In the genomic region with DNA sequence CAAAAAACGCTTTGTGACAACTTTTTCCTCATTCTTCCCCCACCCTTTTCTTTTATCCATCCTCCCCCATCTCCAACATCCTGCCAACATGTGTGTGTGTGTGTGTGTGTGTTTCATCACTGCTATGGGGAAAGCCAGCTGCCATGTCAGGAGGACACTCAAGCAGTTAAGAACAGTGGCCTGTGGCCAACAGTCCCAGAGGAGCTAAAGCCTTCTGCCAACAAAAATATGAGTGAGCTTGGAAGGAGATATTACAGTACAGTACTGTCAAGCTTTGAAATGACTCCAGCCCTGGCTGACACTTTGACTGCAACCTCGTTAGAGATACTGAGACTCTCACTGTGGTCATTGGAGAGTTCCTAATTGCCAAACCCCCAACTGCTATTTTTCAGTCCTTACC, we compare ENCODE assay signal across 14 cellular contexts. TPM values are rescaled to one million over a fixed set of nuclear protein-coding genes. Genes with fewer than 3 reads are reported as not detected.
DNase-seq lines count a peak whose midpoint lies in the region; ATAC-seq, FAIRE-seq and TF ChIP-seq lines count a peak whose summit lies in the region.
"Had no signal": no experiment of that assay in that cellular context is flagged by ENCODE, and none has a peak within 500 bp of the region (broad histone marks: within the 10 kb centered on the region; RNA-seq: fewer than 3 reads in every experiment).

No MANE protein-coding gene starts in this region.

- H3K9me3 ChIP-seq in right cardiac atrium (ENCODE audit: control insufficient read depth, low read length), result no peaks in the 10 kb centered on the region
- H3K9me3 ChIP-seq in hepatocyte (ENCODE audit: low read depth), result no peaks in the 10 kb centered on the region
- H3K9me3 ChIP-seq: pancreas had no signal

- peak; percentile 19 to 50 for ATAC-seq in right cardiac atrium
- ATAC-seq: pancreas had no signal

- 32% methylated on average over 2 of the region's 2 CpGs for WGBS in right cardiac atrium
- 79% methylated on average over 2 of the region's 2 CpGs for WGBS in hepatocyte (ENCODE audit: low lambda C conversion rate, missing lambda C conversion rate)

- H4K20me1 ChIP-seq in hepatocyte (ENCODE audit: insufficient read depth, poor library complexity, severe bottlenecking), result no peaks in the 10 kb centered on the region

- H3K4me3 ChIP-seq in LNCaP clone FGC (ENCODE audit: low read depth, low read length), result no peak overlapping the region
- H3K4me3 ChIP-seq in right cardiac atrium (ENCODE audit: low read length), result no peak overlapping the region
- H3K4me3 ChIP-seq in hepatocyte, result no peak overlapping the region
- H3K4me3 ChIP-seq: cardiac muscle cell, pancreas had no signal

- H3K27me3 ChIP-seq in right cardiac atrium (ENCODE audit: control insufficient read depth, insufficient read depth) (no peaks in the 10 kb centered on the region), hepatocyte (no peaks in the 10 kb centered on the region)
- H3K27me3 ChIP-seq: cardiac muscle cell, pancreas had no signal

- no peaks in the 10 kb centered on the region for H3K79me2 ChIP-seq in hepatocyte

- FAIRE-seq in GM19239 (lab: Jason Lieb, UNC), result no peak
- FAIRE-seq: GM12892, pancreas had no signal

- intact Hi-C loops in right cardiac atrium (cut with DNase I), result no loop called here

- in situ Hi-C loops in KBM-7 (cut with MboI; ENCODE audit: low pct_unique_long_range_greater_than_20kb, low sequenced_read_pairs), result no loop called here

- DNase-seq in DMS 273 (lab: John Stamatoyannopoulos, UW; ENCODE audit: unreplicated experiment), result peak; percentile 81
- peak; percentile 46 for DNase-seq in LNCaP clone FGC (ENCODE audit: low read depth)
- peak; percentile 54 for DNase-seq in astrocyte of the hippocampus (ENCODE audit: low read depth, low spot score)
- peak; percentile 71 to 76 (median 75) for DNase-seq in right cardiac atrium
- no peak for DNase-seq in KBM-7
- no peak for DNase-seq in GM19239 (ENCODE audit: insufficient read length, low spot score)
- DNase-seq in AG20443 (ENCODE audit: low spot score), result no peak
- no peak for DNase-seq in hepatocyte (ENCODE audit: low spot score)
- DNase-seq: activated CD8-positive, alpha-beta memory T cell treated with anti-CD3 and anti-CD28 coated beads for 24 hours; activated gamma-delta T cell; NCI-H2227 treated with DMSO at 0.1 percent for 48 hours had no signal

- no peak overlapping the region for H2AFZ ChIP-seq in hepatocyte

- H3K36me3 ChIP-seq in hepatocyte (replicated peaks; ENCODE audit: insufficient read depth, low read depth), result no peaks in the 10 kb centered on the region
- H3K36me3 ChIP-seq: cardiac muscle cell, pancreas had no signal

- no peak overlapping the region for H3K4me2 ChIP-seq in hepatocyte

- H3K27ac ChIP-seq in right cardiac atrium (ENCODE audit: low read length), result no peak overlapping the region
- no peak overlapping the region for H3K27ac ChIP-seq in hepatocyte
- H3K27ac ChIP-seq: cardiac muscle cell, pancreas had no signal

- TF ChIP-seq CTCF in LNCaP clone FGC (IDR thresholded peaks at IDR 0.05; ENCODE audit: control insufficient read depth, extremely low read depth, insufficient read depth) (no peak), hepatocyte (IDR thresholded peaks at IDR 0.05; ENCODE audit: poor library complexity) (no peak)

- H3K9me2 ChIP-seq in hepatocyte (replicated peaks; ENCODE audit: insufficient read depth), result no peaks in the 10 kb centered on the region

- H3K4me1 ChIP-seq in right cardiac atrium (ENCODE audit: control insufficient read depth, insufficient read depth, low read length) (peaks cover 2% of the 10 kb centered on the region), hepatocyte (ENCODE audit: insufficient read depth) (peaks cover 6% of the 10 kb centered on the region)
- H3K4me1 ChIP-seq: pancreas had no signal

RNA-seq across cellular contexts. Expression of gene CSRP2, which starts 5.0 kb away (rescaled TPM):
- 10 to 100 TPM in 1 of 4 donors, 1 to 10 TPM in 3; 5.0 to 10.2 (median 6.0) TPM for total RNA-seq in right cardiac atrium
- 24.0 TPM for polyA plus RNA-seq in right cardiac atrium
- total RNA-seq in hepatocyte, result 64.7 and 92.1 TPM in 2 replicates
- 110 and 117 TPM in 2 replicates for polyA plus RNA-seq in hepatocyte

Comparison
In these comparisons a context has a peak if more than half of its experiments do, and no peak if none do; other contexts are left out.
1. DNase-seq: peak in DMS 273 (single experiment), LNCaP clone FGC (single experiment), astrocyte of the hippocampus (single experiment) and right cardiac atrium (3 of 3); none in KBM-7 (single experiment), GM19239 (single experiment), AG20443 (single experiment) and hepatocyte (single experiment).